Comparison of ENCODE assay signal across 23 cellular contexts in genomic region chr6:6796818-6797217, GRCh38.
"Had no signal": no experiment of that assay in that cellular context is flagged by ENCODE, and none has a peak within 500 bp of the region (broad histone marks: within the 10 kb centered on the region; RNA-seq: fewer than 3 reads in every experiment).

No MANE protein-coding gene starts in this region.

- ATAC-seq: activated T-cell treated with anti-CD3 and anti-CD28 coated beads, Interleukin-2, amount 50 U/mL, for 4 hours; effector memory CD8-positive, alpha-beta T cell; gastroesophageal sphincter; left ventricle myocardium superior; natural killer cell treated with Interleukin-12 subunit alpha and Interleukin-12 subunit beta and Interleukin-15 and Interleukin-18, amount 100 ng/mL, for 72 hours; right cardiac atrium; stimulated activated naive CD8-positive, alpha-beta T cell treated with anti-CD3 and anti-CD28 coated beads, Interleukin-15, Interleukin-2, amounts not matched to agents 100 U/mL and 50 U/mL, for 24 hours; WTC11 had no signal

- H3K27me3 ChIP-seq: breast epithelium, dorsolateral prefrontal cortex, gastroesophageal sphincter, neutrophil, ovary, tibial artery had no signal

- H3K9me3 ChIP-seq: breast epithelium, esophagus muscularis mucosa, gastroesophageal sphincter, neutrophil, ovary, tibial artery had no signal

- H3K36me3 ChIP-seq: breast epithelium, esophagus muscularis mucosa, gastroesophageal sphincter, neutrophil, ovary, tibial artery had no signal

- H3K4me3 ChIP-seq: breast epithelium, dorsolateral prefrontal cortex, esophagus muscularis mucosa, gastroesophageal sphincter, ovary, tibial artery had no signal

- H3K27ac ChIP-seq: breast epithelium, dorsolateral prefrontal cortex, esophagus muscularis mucosa, gastroesophageal sphincter, neutrophil, ovary, tibial artery had no signal

- FAIRE-seq: colon, endothelial cell of umbilical vein, islet of Langerhans had no signal

- H3K4me1 ChIP-seq: breast epithelium, esophagus muscularis mucosa, gastroesophageal sphincter, tibial artery had no signal

- DNase-seq: activated CD8-positive, alpha-beta memory T cell treated with anti-CD3 and anti-CD28 coated beads, Interleukin-2, amount 50 U/mL, for 48 hours; activated naive CD4-positive, alpha-beta T cell treated with Interleukin-2 at 50 U/mL for 16 hours; activated naive CD8-positive, alpha-beta T cell treated with anti-CD3 and anti-CD28 coated beads for 36 hours; activated T-cell treated with anti-CD3 and anti-CD28 coated beads, Interleukin-2, amount 50 U/mL, for 4 hours; amniotic stem cell; dorsolateral prefrontal cortex; effector memory CD8-positive, alpha-beta T cell; left ventricle myocardium superior; mammary epithelial cell; ovary; right cardiac atrium; stimulated activated CD4-positive, alpha-beta T cell treated with anti-CD3 and anti-CD28 coated beads, Interleukin-4, amount 100 ng/mL, for 24 hours; stimulated activated naive CD8-positive, alpha-beta T cell treated with anti-CD3 and anti-CD28 coated beads, Interleukin-15, Interleukin-2, amounts not matched to agents 100 U/mL and 50 U/mL, for 24 hours; tibial artery had no signal
